ENCODE assay signal across 1 cellular context in the genomic region with DNA sequence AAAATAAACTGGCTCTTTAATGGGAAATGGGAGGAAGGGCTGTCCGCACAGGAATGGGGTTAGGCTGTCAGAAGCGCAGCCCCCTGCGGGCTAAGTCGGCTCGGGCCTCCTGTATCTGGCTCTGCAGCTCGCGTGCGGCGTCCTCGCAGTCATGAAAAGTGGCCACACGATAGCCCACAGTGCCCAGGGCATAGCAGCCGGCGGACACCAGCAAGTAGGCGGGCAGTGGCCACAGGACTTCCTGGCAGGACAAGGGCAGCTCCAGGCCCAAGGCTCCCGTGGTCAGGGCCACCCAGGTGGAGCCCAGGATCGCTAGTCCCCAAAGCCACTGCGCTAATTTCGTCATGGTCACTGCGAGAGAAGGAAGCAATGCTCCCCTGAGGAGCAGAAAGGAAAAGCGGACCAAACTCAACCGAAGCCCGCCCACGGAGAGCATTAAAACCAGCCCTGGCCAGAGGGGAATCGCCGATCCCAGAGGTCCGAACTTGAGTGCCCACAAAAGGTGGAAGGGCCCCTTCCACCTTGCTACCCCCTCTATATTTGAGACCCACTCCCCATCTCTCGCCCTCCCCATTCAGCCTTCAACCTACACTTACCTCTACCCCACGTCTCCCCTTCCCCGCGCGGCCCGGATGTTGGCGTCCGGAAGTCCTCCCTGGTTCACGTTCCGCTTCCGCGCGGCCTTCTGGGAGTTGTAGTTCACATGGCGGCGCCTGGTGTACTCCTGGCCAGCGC.
TF ChIP-seq lines count a peak whose summit lies in the region.

A gene with protein sequence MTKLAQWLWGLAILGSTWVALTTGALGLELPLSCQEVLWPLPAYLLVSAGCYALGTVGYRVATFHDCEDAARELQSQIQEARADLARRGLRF (minus strand): TSS at position 637 of the 735 bp plus-strand sequence. CDS start 291 bp downstream, at position 346.

TF ChIP-seq in HepG2, 621 proteins besides CTCF, POLR2A, EP300 and RAD21 (continued from another document):
- TF ChIP-seq, protein P1, sequence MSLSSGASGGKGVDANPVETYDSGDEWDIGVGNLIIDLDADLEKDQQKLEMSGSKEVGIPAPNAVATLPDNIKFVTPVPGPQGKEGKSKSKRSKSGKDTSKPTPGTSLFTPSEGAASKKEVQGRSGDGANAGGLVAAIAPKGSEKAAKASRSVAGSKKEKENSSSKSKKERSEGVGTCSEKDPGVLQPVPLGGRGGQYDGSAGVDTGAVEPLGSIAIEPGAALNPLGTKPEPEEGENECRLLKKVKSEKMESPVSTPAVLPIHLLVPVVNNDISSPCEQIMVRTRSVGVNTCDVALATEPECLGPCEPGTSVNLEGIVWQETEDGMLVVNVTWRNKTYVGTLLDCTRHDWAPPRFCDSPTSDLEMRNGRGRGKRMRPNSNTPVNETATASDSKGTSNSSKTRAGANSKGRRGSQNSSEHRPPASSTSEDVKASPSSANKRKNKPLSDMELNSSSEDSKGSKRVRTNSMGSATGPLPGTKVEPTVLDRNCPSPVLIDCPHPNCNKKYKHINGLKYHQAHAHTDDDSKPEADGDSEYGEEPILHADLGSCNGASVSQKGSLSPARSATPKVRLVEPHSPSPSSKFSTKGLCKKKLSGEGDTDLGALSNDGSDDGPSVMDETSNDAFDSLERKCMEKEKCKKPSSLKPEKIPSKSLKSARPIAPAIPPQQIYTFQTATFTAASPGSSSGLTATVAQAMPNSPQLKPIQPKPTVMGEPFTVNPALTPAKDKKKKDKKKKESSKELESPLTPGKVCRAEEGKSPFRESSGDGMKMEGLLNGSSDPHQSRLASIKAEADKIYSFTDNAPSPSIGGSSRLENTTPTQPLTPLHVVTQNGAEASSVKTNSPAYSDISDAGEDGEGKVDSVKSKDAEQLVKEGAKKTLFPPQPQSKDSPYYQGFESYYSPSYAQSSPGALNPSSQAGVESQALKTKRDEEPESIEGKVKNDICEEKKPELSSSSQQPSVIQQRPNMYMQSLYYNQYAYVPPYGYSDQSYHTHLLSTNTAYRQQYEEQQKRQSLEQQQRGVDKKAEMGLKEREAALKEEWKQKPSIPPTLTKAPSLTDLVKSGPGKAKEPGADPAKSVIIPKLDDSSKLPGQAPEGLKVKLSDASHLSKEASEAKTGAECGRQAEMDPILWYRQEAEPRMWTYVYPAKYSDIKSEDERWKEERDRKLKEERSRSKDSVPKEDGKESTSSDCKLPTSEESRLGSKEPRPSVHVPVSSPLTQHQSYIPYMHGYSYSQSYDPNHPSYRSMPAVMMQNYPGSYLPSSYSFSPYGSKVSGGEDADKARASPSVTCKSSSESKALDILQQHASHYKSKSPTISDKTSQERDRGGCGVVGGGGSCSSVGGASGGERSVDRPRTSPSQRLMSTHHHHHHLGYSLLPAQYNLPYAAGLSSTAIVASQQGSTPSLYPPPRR (CRISPR knock-in tag; IDR thresholded peaks at IDR 0.05; ENCODE audit: borderline replicate concordance) = 0 out of 2 replicates have a peak, but pooled peaks have one; percentile 14
- TF ChIP-seq ARID2 (CRISPR knock-in tag; IDR thresholded peaks at IDR 0.05; ENCODE audit: borderline replicate concordance) = no peak
- TF ChIP-seq CAMTA2 (CRISPR knock-in tag; IDR thresholded peaks at IDR 0.05; ENCODE audit: borderline replicate concordance) = 0 out of 2 replicates have a peak, but pooled peaks have one; percentile 14
- peak; percentile 80; the same call in 1 of the 2 replicates for TF ChIP-seq MIER3 (CRISPR knock-in tag; IDR thresholded peaks at IDR 0.05; ENCODE audit: borderline replicate concordance)
- peak; percentile 20; the same call in 1 of the 2 replicates for TF ChIP-seq ZNF772 (CRISPR knock-in tag; IDR thresholded peaks at IDR 0.05)
- TF ChIP-seq TEF (CRISPR knock-in tag; IDR thresholded peaks at IDR 0.05) = no peak
- no peak for TF ChIP-seq KDM1A (CRISPR knock-in tag; IDR thresholded peaks at IDR 0.05)
- TF ChIP-seq, protein P2, sequence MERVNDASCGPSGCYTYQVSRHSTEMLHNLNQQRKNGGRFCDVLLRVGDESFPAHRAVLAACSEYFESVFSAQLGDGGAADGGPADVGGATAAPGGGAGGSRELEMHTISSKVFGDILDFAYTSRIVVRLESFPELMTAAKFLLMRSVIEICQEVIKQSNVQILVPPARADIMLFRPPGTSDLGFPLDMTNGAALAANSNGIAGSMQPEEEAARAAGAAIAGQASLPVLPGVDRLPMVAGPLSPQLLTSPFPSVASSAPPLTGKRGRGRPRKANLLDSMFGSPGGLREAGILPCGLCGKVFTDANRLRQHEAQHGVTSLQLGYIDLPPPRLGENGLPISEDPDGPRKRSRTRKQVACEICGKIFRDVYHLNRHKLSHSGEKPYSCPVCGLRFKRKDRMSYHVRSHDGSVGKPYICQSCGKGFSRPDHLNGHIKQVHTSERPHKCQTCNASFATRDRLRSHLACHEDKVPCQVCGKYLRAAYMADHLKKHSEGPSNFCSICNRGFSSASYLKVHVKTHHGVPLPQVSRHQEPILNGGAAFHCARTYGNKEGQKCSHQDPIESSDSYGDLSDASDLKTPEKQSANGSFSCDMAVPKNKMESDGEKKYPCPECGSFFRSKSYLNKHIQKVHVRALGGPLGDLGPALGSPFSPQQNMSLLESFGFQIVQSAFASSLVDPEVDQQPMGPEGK (CRISPR knock-in tag; IDR thresholded peaks at IDR 0.05) = peak; percentile 57
- TF ChIP-seq CHCHD3 (CRISPR knock-in tag; IDR thresholded peaks at IDR 0.05) = no peak
- no peak for TF ChIP-seq TOPORS (CRISPR knock-in tag; IDR thresholded peaks at IDR 0.05)
- TF ChIP-seq, protein P3, sequence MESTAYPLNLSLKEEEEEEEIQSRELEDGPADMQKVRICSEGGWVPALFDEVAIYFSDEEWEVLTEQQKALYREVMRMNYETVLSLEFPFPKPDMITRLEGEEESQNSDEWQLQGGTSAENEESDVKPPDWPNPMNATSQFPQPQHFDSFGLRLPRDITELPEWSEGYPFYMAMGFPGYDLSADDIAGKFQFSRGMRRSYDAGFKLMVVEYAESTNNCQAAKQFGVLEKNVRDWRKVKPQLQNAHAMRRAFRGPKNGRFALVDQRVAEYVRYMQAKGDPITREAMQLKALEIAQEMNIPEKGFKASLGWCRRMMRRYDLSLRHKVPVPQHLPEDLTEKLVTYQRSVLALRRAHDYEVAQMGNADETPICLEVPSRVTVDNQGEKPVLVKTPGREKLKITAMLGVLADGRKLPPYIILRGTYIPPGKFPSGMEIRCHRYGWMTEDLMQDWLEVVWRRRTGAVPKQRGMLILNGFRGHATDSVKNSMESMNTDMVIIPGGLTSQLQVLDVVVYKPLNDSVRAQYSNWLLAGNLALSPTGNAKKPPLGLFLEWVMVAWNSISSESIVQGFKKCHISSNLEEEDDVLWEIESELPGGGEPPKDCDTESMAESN (CRISPR knock-in tag; conservative IDR thresholded peaks at IDR 0.05) = peak; percentile 29
- TF ChIP-seq, protein P4, sequence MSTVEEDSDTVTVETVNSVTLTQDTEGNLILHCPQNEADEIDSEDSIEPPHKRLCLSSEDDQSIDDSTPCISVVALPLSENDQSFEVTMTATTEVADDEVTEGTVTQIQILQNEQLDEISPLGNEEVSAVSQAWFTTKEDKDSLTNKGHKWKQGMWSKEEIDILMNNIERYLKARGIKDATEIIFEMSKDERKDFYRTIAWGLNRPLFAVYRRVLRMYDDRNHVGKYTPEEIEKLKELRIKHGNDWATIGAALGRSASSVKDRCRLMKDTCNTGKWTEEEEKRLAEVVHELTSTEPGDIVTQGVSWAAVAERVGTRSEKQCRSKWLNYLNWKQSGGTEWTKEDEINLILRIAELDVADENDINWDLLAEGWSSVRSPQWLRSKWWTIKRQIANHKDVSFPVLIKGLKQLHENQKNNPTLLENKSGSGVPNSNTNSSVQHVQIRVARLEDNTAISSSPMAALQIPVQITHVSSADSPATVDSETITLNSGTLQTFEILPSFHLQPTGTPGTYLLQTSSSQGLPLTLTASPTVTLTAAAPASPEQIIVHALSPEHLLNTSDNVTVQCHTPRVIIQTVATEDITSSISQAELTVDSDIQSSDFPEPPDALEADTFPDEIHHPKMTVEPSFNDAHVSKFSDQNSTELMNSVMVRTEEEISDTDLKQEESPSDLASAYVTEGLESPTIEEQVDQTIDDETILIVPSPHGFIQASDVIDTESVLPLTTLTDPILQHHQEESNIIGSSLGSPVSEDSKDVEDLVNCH (CRISPR knock-in tag; IDR thresholded peaks at IDR 0.05) = no peak
- peak; percentile 68 for TF ChIP-seq ZFY (CRISPR knock-in tag; IDR thresholded peaks at IDR 0.05)
- peak; percentile 50 for TF ChIP-seq ERF (CRISPR knock-in tag; IDR thresholded peaks at IDR 0.05)
- TF ChIP-seq, protein P5, sequence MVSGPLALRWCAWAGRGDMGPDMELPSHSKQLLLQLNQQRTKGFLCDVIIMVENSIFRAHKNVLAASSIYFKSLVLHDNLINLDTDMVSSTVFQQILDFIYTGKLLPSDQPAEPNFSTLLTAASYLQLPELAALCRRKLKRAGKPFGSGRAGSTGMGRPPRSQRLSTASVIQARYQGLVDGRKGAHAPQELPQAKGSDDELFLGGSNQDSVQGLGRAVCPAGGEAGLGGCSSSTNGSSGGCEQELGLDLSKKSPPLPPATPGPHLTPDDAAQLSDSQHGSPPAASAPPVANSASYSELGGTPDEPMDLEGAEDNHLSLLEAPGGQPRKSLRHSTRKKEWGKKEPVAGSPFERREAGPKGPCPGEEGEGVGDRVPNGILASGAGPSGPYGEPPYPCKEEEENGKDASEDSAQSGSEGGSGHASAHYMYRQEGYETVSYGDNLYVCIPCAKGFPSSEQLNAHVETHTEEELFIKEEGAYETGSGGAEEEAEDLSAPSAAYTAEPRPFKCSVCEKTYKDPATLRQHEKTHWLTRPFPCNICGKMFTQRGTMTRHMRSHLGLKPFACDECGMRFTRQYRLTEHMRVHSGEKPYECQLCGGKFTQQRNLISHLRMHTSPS (CRISPR knock-in tag; IDR thresholded peaks at IDR 0.05; ENCODE audit: low read depth) = 0 out of 2 replicates have a peak, but pooled peaks have one; percentile 62
- TF ChIP-seq GABPB1 (CRISPR knock-in tag; IDR thresholded peaks at IDR 0.05) = peak; percentile 99
- TF ChIP-seq, protein P6, sequence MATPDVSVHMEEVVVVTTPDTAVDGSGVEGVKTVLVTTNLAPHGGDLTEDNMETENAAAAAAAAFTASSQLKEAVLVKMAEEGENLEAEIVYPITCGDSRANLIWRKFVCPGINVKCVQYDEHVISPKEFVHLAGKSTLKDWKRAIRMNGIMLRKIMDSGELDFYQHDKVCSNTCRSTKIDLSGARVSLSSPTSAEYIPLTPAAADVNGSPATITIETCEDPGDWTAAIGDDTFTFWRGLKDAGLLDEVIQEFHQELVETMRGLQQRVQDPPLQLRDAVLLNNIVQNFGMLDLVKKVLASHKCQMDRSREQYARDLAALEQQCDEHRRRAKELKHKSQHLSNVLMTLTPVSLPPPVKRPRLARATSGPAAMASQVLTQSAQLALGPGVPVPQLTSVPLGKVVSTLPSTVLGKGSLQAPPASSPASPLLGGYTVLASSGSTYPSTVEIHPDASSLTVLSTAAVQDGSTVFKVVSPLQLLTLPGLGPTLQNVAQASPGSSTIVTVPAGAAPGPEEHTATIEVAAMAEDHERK (CRISPR knock-in tag; IDR thresholded peaks at IDR 0.05; ENCODE audit: low read depth) = peak; percentile 75
- no peak for TF ChIP-seq MYPOP (CRISPR knock-in tag; IDR thresholded peaks at IDR 0.05)
- peak; percentile 98 for TF ChIP-seq GABPA (IDR thresholded peaks at IDR 0.05; ENCODE audit: low read depth, low read length)
- peak; percentile 100 for TF ChIP-seq GABPA (CRISPR knock-in tag; IDR thresholded peaks at IDR 0.05; ENCODE audit: low read depth)
- peak; percentile 12; the same call in 1 of the 2 replicates for TF ChIP-seq FOSL2 (CRISPR knock-in tag; IDR thresholded peaks at IDR 0.05)
- TF ChIP-seq, protein P7, sequence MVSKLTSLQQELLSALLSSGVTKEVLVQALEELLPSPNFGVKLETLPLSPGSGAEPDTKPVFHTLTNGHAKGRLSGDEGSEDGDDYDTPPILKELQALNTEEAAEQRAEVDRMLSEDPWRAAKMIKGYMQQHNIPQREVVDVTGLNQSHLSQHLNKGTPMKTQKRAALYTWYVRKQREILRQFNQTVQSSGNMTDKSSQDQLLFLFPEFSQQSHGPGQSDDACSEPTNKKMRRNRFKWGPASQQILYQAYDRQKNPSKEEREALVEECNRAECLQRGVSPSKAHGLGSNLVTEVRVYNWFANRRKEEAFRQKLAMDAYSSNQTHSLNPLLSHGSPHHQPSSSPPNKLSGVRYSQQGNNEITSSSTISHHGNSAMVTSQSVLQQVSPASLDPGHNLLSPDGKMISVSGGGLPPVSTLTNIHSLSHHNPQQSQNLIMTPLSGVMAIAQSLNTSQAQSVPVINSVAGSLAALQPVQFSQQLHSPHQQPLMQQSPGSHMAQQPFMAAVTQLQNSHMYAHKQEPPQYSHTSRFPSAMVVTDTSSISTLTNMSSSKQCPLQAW (CRISPR knock-in tag; IDR thresholded peaks at IDR 0.05) = peak; percentile 15; the same call in 1 of the 2 replicates
- TF ChIP-seq ZNF614 (CRISPR knock-in tag; IDR thresholded peaks at IDR 0.05; ENCODE audit: borderline replicate concordance) = peak; percentile 67; the same call in 1 of the 2 replicates
